In genomic region chr6:38164671-38165108, GRCh38 we compare ENCODE assay signal across 22 cellular contexts.
DNase-seq lines count a peak whose midpoint lies in the region; ATAC-seq, FAIRE-seq and TF ChIP-seq lines count a peak whose summit lies in the region.
"Had no signal": no experiment of that assay in that cellular context is flagged by ENCODE, and none has a peak within 500 bp of the region (broad histone marks: within the 10 kb centered on the region; RNA-seq: fewer than 3 reads in every experiment).

No MANE protein-coding gene starts in this region.

- no peak for FAIRE-seq in HepG2 (lab: Jason Lieb, UNC)
- FAIRE-seq: H54 had no signal

- POLR2A ChIA-PET in HepG2 (lab: Yijun Ruan, JAX): interaction anchor here (1.5 kb wide), 1 partner anchor 11 kb away, joined by 3 read pairs; no protein-coding TSS in a partner anchor

- H3K79me2 ChIP-seq in HepG2 (ENCODE audit: insufficient read depth, low read length) (no peaks in the 10 kb centered on the region), osteoblast (ENCODE audit: insufficient read depth, low read length) (no peaks in the 10 kb centered on the region)

- 94% methylated on average over 14 of the region's 14 CpGs for WGBS in HepG2 (ENCODE audit: low lambda C conversion rate)
- 90 to 95% (median 95%) methylated on average over 12 to 14 of the region's 14 CpGs for WGBS in heart left ventricle, 4 donors

- intact Hi-C loops in HepG2 (cut with micrococcal nuclease; ENCODE audit: unreplicated experiment): no loop called here
- intact Hi-C loops in heart left ventricle (cut with DNase I): no loop called here

- H3K4me1 ChIP-seq in adipocyte (ENCODE audit: control insufficient read depth, insufficient read depth, low read length) (peaks cover 8% of the 10 kb centered on the region), HepG2 (ENCODE audit: insufficient read depth, low read length) (peaks cover 8% of the 10 kb centered on the region), osteoblast (ENCODE audit: insufficient read depth, low read length) (peaks cover 7% of the 10 kb centered on the region), heart left ventricle (peaks cover 0 to 8% (median 0%) of the 10 kb centered on the region in 12 donors)

- no peak for TF ChIP-seq POLR2A in HepG2 (IDR thresholded peaks at IDR 0.05; ENCODE audit: insufficient read depth in 1 of 2, low read depth in 2 of 2, low read length in 2 of 2)
- TF ChIP-seq POLR2A in heart left ventricle (IDR thresholded peaks at IDR 0.05): no peak

- TF ChIP-seq EP300 in HepG2 (IDR thresholded peaks at IDR 0.05; ENCODE audit: low read depth in 2 of 2, low read length in 2 of 2) (no peak), HepG2 (CRISPR knock-in tag; IDR thresholded peaks at IDR 0.05; ENCODE audit: borderline replicate concordance) (no peak)

- in situ Hi-C loops in HepG2 (cut with HindIII; ENCODE audit: extremely low pct_ligation_motif_present, low pct_unique_long_range_greater_than_20kb): no loop called here

- H3K4me2 ChIP-seq in HepG2 (ENCODE audit: low read depth, low read length): no peak overlapping the region
- H3K4me2 ChIP-seq in osteoblast (ENCODE audit: insufficient read depth, low read length): peak overlapping the region; percentile 62

- TF ChIP-seq CTCF in HepG2 (CRISPR knock-in tag; IDR thresholded peaks at IDR 0.05) (no peak), osteoblast (IDR thresholded peaks at IDR 0.05; ENCODE audit: extremely low read depth, low read depth, low read length) (no peak), heart left ventricle (IDR thresholded peaks at IDR 0.05) (no peak)

- H3K9ac ChIP-seq in adipocyte (ENCODE audit: low read length): peak overlapping the region; percentile 51
- H3K9ac ChIP-seq in HepG2 (ENCODE audit: insufficient read depth, low read depth, low read length): no peak overlapping the region

- H3K9me3 ChIP-seq in adipocyte (ENCODE audit: control insufficient read depth, low read length): no peaks in the 10 kb centered on the region
- H3K9me3 ChIP-seq in HepG2 (ENCODE audit: low read length): no peaks in the 10 kb centered on the region
- H3K9me3 ChIP-seq in osteoblast (ENCODE audit: low read depth, low read length): no peaks in the 10 kb centered on the region
- peaks cover 0 to 6% (median 0%) of the 10 kb centered on the region in 12 donors for H3K9me3 ChIP-seq in heart left ventricle

- H2AFZ ChIP-seq in HepG2 (ENCODE audit: low read length) (no peak overlapping the region), osteoblast (ENCODE audit: low read length) (no peak overlapping the region)

- no peaks in the 10 kb centered on the region for H4K20me1 ChIP-seq in HepG2 (ENCODE audit: insufficient read depth, low read length)
- H4K20me1 ChIP-seq in osteoblast (ENCODE audit: insufficient read depth, low read length): no peaks in the 10 kb centered on the region

- CTCF ChIA-PET in HepG2 (lab: Yijun Ruan, JAX; ENCODE audit: low intra/inter-chr PET ratio, low total read pairs): no interaction called here

- DNase-seq in H7 (peak; percentile 51), adipocyte (ENCODE audit: low read depth) (no peak), HepG2 (ENCODE audit: low spot score) (no peak), osteoblast (ENCODE audit: insufficient read length, low spot score, missing footprints) (no peak), NCI-H1436 (lab: John Stamatoyannopoulos, UW) (no peak), heart left ventricle (no peak), NCI-H774 (lab: John Stamatoyannopoulos, UW) (no peak), T1000 (lab: John Stamatoyannopoulos, UW) (no peak)
- DNase-seq: CD4-positive, CD25-positive, alpha-beta regulatory T cell; COR-L47; DMS79; KG1; NCI-H1092; NCI-H1436 treated with DMSO at 0.1 percent for 48 hours; NCI-H1930; NCI-H226; NCI-H510A treated with DMSO at 0.1 percent for 48 hours; NCI-H748 treated with DMSO at 0.1 percent for 48 hours; OCI-M1; Right ventricle myocardium superior had no signal

- no peak overlapping the region for H3K27ac ChIP-seq in HepG2 (ENCODE audit: extremely low read length, insufficient read depth, low read length)
- H3K27ac ChIP-seq in osteoblast (ENCODE audit: low read depth, low read length): no peak overlapping the region
- no peak overlapping the region for H3K27ac ChIP-seq in heart left ventricle
- H3K27ac ChIP-seq: HL-60 had no signal

- no TSS peak for BruUV-seq in HepG2 (replicated peaks; lab: Mats Ljungman, UMichigan)

- H3K4me3 ChIP-seq in H7 (ENCODE audit: insufficient read depth, low read depth, low read length): no peak overlapping the region
- peak overlapping the region; percentile 50 for H3K4me3 ChIP-seq in adipocyte (ENCODE audit: low read length)
- no peak overlapping the region for H3K4me3 ChIP-seq in HepG2 (replicated peaks in 1 of 3; ENCODE audit: insufficient read depth in 1 of 3, low read depth in 2 of 3, low read length in 3 of 3)
- peak overlapping the region; percentile 40 for H3K4me3 ChIP-seq in osteoblast (ENCODE audit: insufficient read depth, low read length)
- H3K4me3 ChIP-seq in heart left ventricle: no peak overlapping the region

- H3K27me3 ChIP-seq in H7 (ENCODE audit: control insufficient read depth, insufficient read depth, low read length) (no peaks in the 10 kb centered on the region), adipocyte (replicated peaks; ENCODE audit: control insufficient read depth, insufficient read depth, low read length) (no peaks in the 10 kb centered on the region), HepG2 (ENCODE audit: control insufficient read depth in 1 of 2, insufficient read depth in 2 of 2, low read length in 2 of 2) (no peaks in the 10 kb centered on the region), osteoblast (ENCODE audit: insufficient read depth, low read length) (no peaks in the 10 kb centered on the region), heart left ventricle (no peaks in the 10 kb centered on the region)

- ATAC-seq in HepG2 (no peak), heart left ventricle (no peak)

- H3K36me3 ChIP-seq in H7 (replicated peaks; ENCODE audit: control insufficient read depth, insufficient read depth, low read length) (no peaks in the 10 kb centered on the region), adipocyte (ENCODE audit: control insufficient read depth, insufficient read depth, low read length, severe bottlenecking) (peaks cover 4% of the 10 kb centered on the region), HepG2 (replicated peaks in 1 of 2; ENCODE audit: control insufficient read depth in 1 of 2, insufficient read depth in 2 of 2, low read length in 2 of 2) (peaks cover 0 to 3% of the 10 kb centered on the region in 2 experiments; a peak in 2 of 5 replicates), osteoblast (ENCODE audit: insufficient read depth, low read length) (no peaks in the 10 kb centered on the region), heart left ventricle (no peaks in the 10 kb centered on the region)

- TF ChIP-seq RAD21 in HepG2 (CRISPR knock-in tag; IDR thresholded peaks at IDR 0.05): no peak

TF ChIP-seq in HepG2, 621 proteins besides CTCF, POLR2A, EP300 and RAD21:
- TF ChIP-seq AGO2 (optimal IDR thresholded peaks at IDR 0.05; ENCODE audit: low read depth, low read length) (peak; percentile 56), ZNF563 (CRISPR knock-in tag; IDR thresholded peaks at IDR 0.05) (no peak)
TF ChIP-seq in HepG2: peak in this region for 1.

Comparison
In these comparisons a context has a peak if more than half of its experiments do, and no peak if none do; other contexts are left out.
1. H3K4me3 ChIP-seq: peak in adipocyte (single experiment) and osteoblast (single experiment); none in H7 (single experiment), HepG2 (0 of 3) and heart left ventricle (0 of 12).